Comparison of ENCODE assay signal across 1 cellular context in genomic region chr6:110566346-110567125, GRCh38.
TF ChIP-seq lines count a peak whose summit lies in the region.

No MANE protein-coding gene starts in this region.

TF ChIP-seq in HepG2, 621 proteins besides CTCF, POLR2A, EP300 and RAD21 (continued from another document and continues in another):
- 0 out of 2 replicates have a peak, but pooled peaks have one; percentile 27 for TF ChIP-seq ZNF784 (CRISPR knock-in tag; IDR thresholded peaks at IDR 0.05; ENCODE audit: borderline replicate concordance)
- TF ChIP-seq ZNF883 (CRISPR knock-in tag; IDR thresholded peaks at IDR 0.05; ENCODE audit: not compliant biosample characterization): no peak
- TF ChIP-seq RFX3 (CRISPR knock-in tag; IDR thresholded peaks at IDR 0.05): no peak
- TF ChIP-seq DRAP1 (CRISPR knock-in tag; IDR thresholded peaks at IDR 0.05): peak; percentile 93
- no peak for TF ChIP-seq ZBED4 (CRISPR knock-in tag; IDR thresholded peaks at IDR 0.05; ENCODE audit: borderline replicate concordance)
- TF ChIP-seq ZKSCAN5 (CRISPR knock-in tag; IDR thresholded peaks at IDR 0.05): no peak
- TF ChIP-seq HMGXB3 (CRISPR knock-in tag; IDR thresholded peaks at IDR 0.05; ENCODE audit: borderline replicate concordance): no peak; the same call in 1 of the 2 replicates
- TF ChIP-seq TFAP4 (IDR thresholded peaks at IDR 0.05; ENCODE audit: borderline replicate concordance, low read depth): peak; percentile 74; the same call in 1 of the 2 replicates
- peak; percentile 66 for TF ChIP-seq SAP130 (CRISPR knock-in tag; IDR thresholded peaks at IDR 0.05; ENCODE audit: low read depth)
- TF ChIP-seq TEAD3 (CRISPR knock-in tag; optimal IDR thresholded peaks at IDR 0.05; ENCODE audit: borderline replicate concordance): peak; percentile 65
- no peak for TF ChIP-seq ZXDC (CRISPR knock-in tag; IDR thresholded peaks at IDR 0.05)
- TF ChIP-seq KIAA2018 (CRISPR knock-in tag; IDR thresholded peaks at IDR 0.05; ENCODE audit: borderline replicate concordance): no peak
- TF ChIP-seq ZKSCAN8 (CRISPR knock-in tag; IDR thresholded peaks at IDR 0.05; ENCODE audit: borderline replicate concordance): no peak; the same call in 1 of the 2 replicates
- no peak for TF ChIP-seq CERS6 (CRISPR knock-in tag; IDR thresholded peaks at IDR 0.05)
